ENCODE assay signal across 8 cellular contexts in the genomic region with DNA sequence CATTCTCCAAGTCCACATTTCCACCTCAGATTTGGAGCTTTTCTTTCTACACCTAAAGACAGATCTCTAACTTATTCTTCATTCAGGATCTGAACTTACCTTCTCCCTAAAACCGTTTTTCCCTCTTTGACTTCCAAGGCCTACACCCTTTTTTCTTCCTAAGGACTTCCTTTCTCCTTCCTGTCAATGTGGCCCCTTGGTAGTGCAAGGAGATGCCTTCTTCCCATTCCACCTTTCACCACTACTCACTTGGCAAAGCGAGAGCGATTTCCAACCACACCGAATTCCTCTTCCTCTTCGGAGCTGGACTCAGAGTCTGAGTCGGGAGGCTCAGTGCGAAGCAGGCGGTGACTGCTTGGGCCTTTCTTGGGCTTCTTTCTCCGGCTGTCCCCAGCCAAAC. TPM values are rescaled to one million over a fixed set of nuclear protein-coding genes. Genes with fewer than 3 reads are reported as not detected.
DNase-seq lines count a peak whose midpoint lies in the region; ATAC-seq, FAIRE-seq and TF ChIP-seq lines count a peak whose summit lies in the region.
"Had no signal": no experiment of that assay in that cellular context is flagged by ENCODE, and none has a peak within 500 bp of the region (broad histone marks: within the 10 kb centered on the region; RNA-seq: fewer than 3 reads in every experiment).

No MANE protein-coding gene starts in this region.

- peaks cover 8% of the 10 kb centered on the region for H3K23me2 ChIP-seq in H9 (ENCODE audit: insufficient read length, low read depth, low read length, poor library complexity, severe bottlenecking)

- no peak overlapping the region for H3K56ac ChIP-seq in H9 (ENCODE audit: insufficient read length, low read depth, low read length)

- H3K27me3 Mint-ChIP-seq in H9 (ENCODE audit: low read depth) (peaks cover 6% of the 10 kb centered on the region; the same call in 1 of the 2 replicates), T-cell (no peaks in the 10 kb centered on the region)

- H2BK15ac ChIP-seq in H9 (ENCODE audit: low read depth, low read length) = no peak overlapping the region

- H2AK5ac ChIP-seq in H9 (ENCODE audit: insufficient read length, low read length) = no peak overlapping the region

- H3K23ac ChIP-seq in H9 (ENCODE audit: insufficient read length, low read depth, low read length) = no peak overlapping the region

- H2AFZ ChIP-seq in H9 (ENCODE audit: low read length) = no peak overlapping the region

- H4K5ac ChIP-seq in H9 (ENCODE audit: insufficient read length, low read depth, low read length) = no peak overlapping the region

- no peak overlapping the region for H2BK120ac ChIP-seq in H9 (ENCODE audit: low read depth, low read length, poor library complexity, severe bottlenecking)

- no peak overlapping the region for H2BK5ac ChIP-seq in H9 (ENCODE audit: insufficient read length, low read length)

- POLR2A ChIA-PET in T-cell (lab: Charles Lee) = interaction anchor here in 1 of 2 donors (0.7 kb wide), 1 partner anchor 9 kb away, joined by 9 read pairs; no protein-coding TSS in a partner anchor

- DNase-seq in H9 = no peak
- DNase-seq in T-cell = no peak
- no peak for DNase-seq in fibroblast of villous mesenchyme (ENCODE audit: low read depth)
- DNase-seq in small intestine = peak; percentile 39
- no peak for DNase-seq in posterior vena cava (ENCODE audit: low spot score)
- DNase-seq in stimulated activated CD4-positive, alpha-beta T cell treated with anti-CD3 and anti-CD28 coated beads, Interleukin-2, amount 100 ng/mL, for 24 hours = no peak

- H3K36me3 Mint-ChIP-seq in H9 (ENCODE audit: insufficient read depth in 1 of 3, low read depth in 3 of 3) = peaks cover 3 to 44% (median 15%) of the 10 kb centered on the region in 3 experiments; a peak in 5 of 7 replicates
- H3K36me3 Mint-ChIP-seq in T-cell = peaks cover 19% of the 10 kb centered on the region

- H2BK20ac ChIP-seq in H9 (ENCODE audit: low read depth, low read length, poor library complexity, severe bottlenecking) = no peak overlapping the region

- H3K4me1 Mint-ChIP-seq in H9 (peaks cover 21 to 25% of the 10 kb centered on the region in 2 experiments), T-cell (peaks cover 33 to 50% (median 49%) of the 10 kb centered on the region in 3 donors)

- intact Hi-C loops in posterior vena cava (cut with DNase I) = loop anchor here in 1 of 2 donors (5.0 kb wide), 1 partner anchor 185 kb away; no protein-coding TSS in a partner anchor

- no peaks in the 10 kb centered on the region for H3K9me3 ChIP-seq in H9 (ENCODE audit: control insufficient read depth, low read depth, low read length)
- H3K9me3 ChIP-seq in small intestine (ENCODE audit: control insufficient read depth, low read depth) = no peaks in the 10 kb centered on the region

- H3K27ac ChIP-seq in H9 (ENCODE audit: insufficient read length, low read depth, low read length) (no peak overlapping the region), small intestine (ENCODE audit: low read depth in 1 of 2, low read length in 1 of 2) (no peak overlapping the region)

- no CpG with 5 or more reads among the region's 9 CpGs for WGBS in H9 (ENCODE audit: extremely low coverage, insufficient read length, low lambda C conversion rate)
- WGBS in small intestine, 3 donors = 39 to 62% (median 53%) methylated on average over 9 of the region's 9 CpGs

- H3K27me3 ChIP-seq in H9 (ENCODE audit: insufficient read depth, low read length) (no peaks in the 10 kb centered on the region), small intestine (ENCODE audit: control insufficient read depth in 2 of 2, insufficient read depth in 2 of 2, low read length in 2 of 2) (no peaks in the 10 kb centered on the region)

- peak overlapping the region; percentile 99 for H3K4me2 ChIP-seq in H9 (ENCODE audit: insufficient read depth, insufficient read length, low read length)

- no peak overlapping the region for H3T11ph ChIP-seq in H9 (ENCODE audit: low read length)

- H4K20me1 ChIP-seq in H9 (ENCODE audit: control insufficient read depth, insufficient read depth, insufficient read length) = no peaks in the 10 kb centered on the region

- peaks cover 16% of the 10 kb centered on the region for H3K79me1 ChIP-seq in H9 (ENCODE audit: insufficient read depth, low read depth, low read length, poor library complexity, severe bottlenecking)

- peak overlapping the region; percentile 92 to 96 for H3K4me3 Mint-ChIP-seq in H9
- H3K4me3 Mint-ChIP-seq in T-cell = peak overlapping the region; percentile 88 to 92 (median 88)

- ATAC-seq in T-cell (replicated peaks in 1 of 4) = no peak
- no peak for ATAC-seq in GM21526 (IDR thresholded peaks at IDR 0.05; ENCODE audit: low FRiP score, unreplicated experiment)

- H3K9me3 Mint-ChIP-seq in H9 (no peaks in the 10 kb centered on the region), T-cell (no peaks in the 10 kb centered on the region)

- H3K4me3 ChIP-seq in fibroblast of villous mesenchyme (ENCODE audit: low read depth, low read length) (peak overlapping the region; percentile 92), small intestine (ENCODE audit: low read depth in 1 of 2, low read length in 2 of 2) (peak overlapping the region in 1 of 2 donors; percentile 97)

- H3K14ac ChIP-seq in H9 (ENCODE audit: insufficient read depth, low read length) = no peak overlapping the region

- H3K36me3 ChIP-seq in small intestine (ENCODE audit: control insufficient read depth in 2 of 2, insufficient read depth in 2 of 2, low read length in 2 of 2) = peaks cover 3 to 8% of the 10 kb centered on the region in 2 donors

- CTCF ChIA-PET in T-cell (lab: Charles Lee) = no interaction called here

- H3K18ac ChIP-seq in H9 (ENCODE audit: insufficient read length, low read depth, low read length) = no peak overlapping the region

- H3K4ac ChIP-seq in H9 (ENCODE audit: low read depth, low read length) = no peak overlapping the region

- peaks cover 9% of the 10 kb centered on the region; the same call in 1 of the 2 replicates for H3K4me1 ChIP-seq in H9 (ENCODE audit: insufficient read depth, low read length)
- H3K4me1 ChIP-seq in small intestine (ENCODE audit: control insufficient read depth in 2 of 2, insufficient read depth in 1 of 2, low read depth in 1 of 2, low read length in 1 of 2) = peaks cover 3 to 18% of the 10 kb centered on the region in 2 donors

- peak overlapping the region; percentile 87 for H3K9ac ChIP-seq in H9 (ENCODE audit: extremely low read depth, insufficient read length, low read length)

- H4K91ac ChIP-seq in H9 (ENCODE audit: insufficient read length, low read depth, low read length) = no peak overlapping the region

- H3K79me2 ChIP-seq in H9 (ENCODE audit: insufficient read depth, low read length) = peaks cover 15% of the 10 kb centered on the region

- H4K8ac ChIP-seq in H9 (replicated peaks; ENCODE audit: insufficient read length, low read depth, low read length) = no peak overlapping the region

- H3K27ac Mint-ChIP-seq in H9 (peak overlapping the region in 1 of 3 experiments; percentile 2; a peak in 1 of 7 replicates), T-cell (peak overlapping the region; percentile 83 to 85)

- TF ChIP-seq CTCF in H9 (conservative IDR thresholded peaks at IDR 0.05) (no peak), fibroblast of villous mesenchyme (IDR thresholded peaks at IDR 0.05; ENCODE audit: insufficient read depth, low read depth, low read length) (no peak)

- no peak overlapping the region for H2BK12ac ChIP-seq in H9 (ENCODE audit: insufficient read length, low read depth, low read length)

- FAIRE-seq in small intestine (lab: Jason Lieb, UNC) = no peak

RNA-seq across cellular contexts. Expression of a gene that starts 1.3 kb away (rescaled TPM):
- total RNA-seq in H9 (2021) (41.6 and 42.2 TPM in 2 replicates), T-cell (10 to 100 TPM; 78.0 to 90.2 (median 82.5) TPM), fibroblast of villous mesenchyme (58.3 and 64.3 TPM in 2 replicates), posterior vena cava (10 to 100 TPM; 86.5 to 97.0 TPM)
- 10 to 100 TPM; 25.0 to 31.3 (median 25.1) TPM for polyA plus RNA-seq in small intestine

RNA-seq across cellular contexts. Expression of a gene that starts 46.0 kb away (rescaled TPM):
- total RNA-seq in H9 (2021) (not detected in 2 replicates), T-cell (not detected), fibroblast of villous mesenchyme (under 0.01 TPM in 1 of 2 replicates, not detected in the other), posterior vena cava (not detected)
- polyA plus RNA-seq in small intestine = not detected
- total RNA-seq: renal cortical epithelial cell had no signal

RNA-seq across cellular contexts. Expression of a gene that starts 49.5 kb away (rescaled TPM):
- total RNA-seq in H9 (2021) = 57.3 and 59.6 TPM in 2 replicates
- 10 to 100 TPM; 22.0 to 31.2 (median 26.0) TPM for total RNA-seq in T-cell
- total RNA-seq in fibroblast of villous mesenchyme = 43.8 and 66.1 TPM in 2 replicates
- 10 to 100 TPM; 23.0 to 37.4 (median 31.8) TPM for polyA plus RNA-seq in small intestine
- total RNA-seq in posterior vena cava = 10 to 100 TPM; 26.7 to 34.7 TPM
